In genomic region chr1:206438554-206438953, GRCh38 we compare ENCODE assay signal across 36 cellular contexts.
"Had no signal": no experiment of that assay in that cellular context is flagged by ENCODE, and none has a peak within 500 bp of the region (broad histone marks: within the 10 kb centered on the region; RNA-seq: fewer than 3 reads in every experiment).

No MANE protein-coding gene starts in this region.

- H3K27me3 Mint-ChIP-seq: activated B cell treated with CpG ODN at 0.5 μM for 24 hours; activated CD4-positive, alpha-beta memory T cell treated with anti-CD3 and anti-CD28 coated beads for 36 hours; activated CD4-positive, alpha-beta T cell treated with anti-CD3 and anti-CD28 coated beads, Interleukin-2, amount 10 ng/mL, durations not matched to agents 24 days and 14 days; activated CD8-positive, alpha-beta T cell treated with anti-CD3 and anti-CD28 coated beads for 36 hours; activated naive CD4-positive, alpha-beta T cell treated with anti-CD3 and anti-CD28 coated beads, Interleukin-2, amount 10 ng/mL, durations not matched to agents 7 days and 5 days; activated naive CD4-positive, alpha-beta T cell treated with anti-CD3 and anti-CD28 coated beads, Interleukin-2, amount 50 U/mL, for 24 hours; activated naive CD8-positive, alpha-beta T cell; activated naive CD8-positive, alpha-beta T cell treated with anti-CD3 and anti-CD28 coated beads, Interleukin-2, amount 10 ng/mL, durations not matched to agents 7 days and 5 days; activated naive CD8-positive, alpha-beta T cell treated with anti-CD3 and anti-CD28 coated beads, Interleukin-2, amount 50 U/mL, for 24 hours; brain had no signal

- H3K9me3 ChIP-seq: ascending aorta had no signal

- FAIRE-seq: bronchial epithelial cell, TTC549 had no signal

- H3K27ac ChIP-seq: ascending aorta, VCaP had no signal

- H3K4me3 ChIP-seq: ascending aorta had no signal

- H3K4me1 Mint-ChIP-seq: activated B cell treated with CpG ODN at 0.5 μM for 24 hours; activated naive CD4-positive, alpha-beta T cell treated with anti-CD3 and anti-CD28 coated beads, Interleukin-2, amount 10 ng/mL, durations not matched to agents 7 days and 5 days; activated naive CD4-positive, alpha-beta T cell treated with anti-CD3 and anti-CD28 coated beads, Interleukin-2, amount 50 U/mL, for 24 hours; brain had no signal

- H3K9me3 Mint-ChIP-seq: activated B cell treated with CpG ODN at 0.5 μM for 24 hours; activated CD4-positive, alpha-beta memory T cell treated with anti-CD3 and anti-CD28 coated beads for 36 hours; activated CD4-positive, alpha-beta T cell treated with anti-CD3 and anti-CD28 coated beads, Interleukin-2, amount 10 ng/mL, durations not matched to agents 24 days and 14 days; activated CD8-positive, alpha-beta T cell treated with anti-CD3 and anti-CD28 coated beads for 36 hours; activated naive CD4-positive, alpha-beta T cell treated with anti-CD3 and anti-CD28 coated beads, Interleukin-2, amount 10 ng/mL, durations not matched to agents 7 days and 5 days; activated naive CD4-positive, alpha-beta T cell treated with anti-CD3 and anti-CD28 coated beads, Interleukin-2, amount 50 U/mL, for 24 hours; activated naive CD8-positive, alpha-beta T cell treated with anti-CD3 and anti-CD28 coated beads, Interleukin-2, amount 10 ng/mL, durations not matched to agents 7 days and 5 days; activated naive CD8-positive, alpha-beta T cell treated with anti-CD3 and anti-CD28 coated beads, Interleukin-2, amount 50 U/mL, for 24 hours; activated T-cell treated with anti-CD3 and anti-CD28 coated beads, Interleukin-2, amount 50 U/mL, for 4 hours; activated T-cell treated with anti-CD3 and anti-CD28 coated beads, Interleukin-2, amount 50 U/mL, for 72 hours; activated T-helper 1 cell treated with anti-CD3 and anti-CD28 coated beads, Interleukin-12 subunit alpha, Interleukin-12 subunit beta, Interleukin-2, Interleukin-4 antibody, amounts not matched to agents 30 ng/mL and 10 ng/mL and 1 ng/mL, durations not matched to agents 14 hours and 24 hours and 36 hours; activated T-helper 2 cell treated with anti-CD3 and anti-CD28 coated beads, Interferon-gamma antibody, Interleukin-2, Interleukin-4, amounts not matched to agents 10 μg/mL and 5 μg/mL and 100 μg/mL, durations not matched to agents 14 hours and 24 hours and 36 hours; brain; T-helper 1 cell treated with Interleukin-12 subunit alpha and Interleukin-12 subunit beta and Interleukin-4 antibody, amounts not matched to agents 30 μg/mL and 1 μg/mL, for 36 hours; T-helper 2 cell treated with Interferon-gamma antibody and Interleukin-4, amounts not matched to agents 5 μg/mL and 100 μg/mL, for 36 hours had no signal

- ATAC-seq: activated CD8-positive, alpha-beta T cell treated with anti-CD3 and anti-CD28 coated beads for 36 hours; activated naive CD8-positive, alpha-beta T cell treated with anti-CD3 and anti-CD28 coated beads, Interleukin-2, amount 50 U/mL, for 24 hours; activated T-cell treated with anti-CD3 and anti-CD28 coated beads, Interleukin-2, amount 50 U/mL, for 4 hours; activated T-cell treated with anti-CD3 and anti-CD28 coated beads, Interleukin-2, amount 50 U/mL, for 72 hours had no signal

- H3K27ac Mint-ChIP-seq: activated B cell treated with CpG ODN at 0.5 μM for 24 hours; activated CD4-positive, alpha-beta memory T cell treated with anti-CD3 and anti-CD28 coated beads for 36 hours; activated CD4-positive, alpha-beta T cell treated with anti-CD3 and anti-CD28 coated beads, Interleukin-2, amount 10 ng/mL, durations not matched to agents 24 days and 14 days; activated CD8-positive, alpha-beta T cell treated with anti-CD3 and anti-CD28 coated beads for 36 hours; activated naive CD4-positive, alpha-beta T cell treated with anti-CD3 and anti-CD28 coated beads, Interleukin-2, amount 10 ng/mL, durations not matched to agents 7 days and 5 days; activated naive CD4-positive, alpha-beta T cell treated with anti-CD3 and anti-CD28 coated beads, Interleukin-2, amount 50 U/mL, for 24 hours; activated naive CD8-positive, alpha-beta T cell; activated naive CD8-positive, alpha-beta T cell treated with anti-CD3 and anti-CD28 coated beads, Interleukin-2, amount 10 ng/mL, durations not matched to agents 7 days and 5 days; activated naive CD8-positive, alpha-beta T cell treated with anti-CD3 and anti-CD28 coated beads, Interleukin-2, amount 50 U/mL, for 24 hours; activated T-cell treated with anti-CD3 and anti-CD28 coated beads, Interleukin-2, amount 50 U/mL, for 72 hours; activated T-helper 1 cell treated with anti-CD3 and anti-CD28 coated beads, Interleukin-12 subunit alpha, Interleukin-12 subunit beta, Interleukin-2, Interleukin-4 antibody, amounts not matched to agents 30 ng/mL and 10 ng/mL and 1 ng/mL, durations not matched to agents 14 hours and 24 hours and 36 hours; activated T-helper 2 cell treated with anti-CD3 and anti-CD28 coated beads, Interferon-gamma antibody, Interleukin-2, Interleukin-4, amounts not matched to agents 10 μg/mL and 5 μg/mL and 100 μg/mL, durations not matched to agents 14 hours and 24 hours and 36 hours; brain; T-helper 1 cell treated with Interleukin-12 subunit alpha and Interleukin-12 subunit beta and Interleukin-4 antibody, amounts not matched to agents 30 μg/mL and 1 μg/mL, for 36 hours; T-helper 2 cell treated with Interferon-gamma antibody and Interleukin-4, amounts not matched to agents 5 μg/mL and 100 μg/mL, for 36 hours had no signal

- H3K27me3 ChIP-seq: ascending aorta had no signal

- H3K4me3 Mint-ChIP-seq: activated B cell treated with CpG ODN at 0.5 μM for 24 hours; activated CD4-positive, alpha-beta memory T cell treated with anti-CD3 and anti-CD28 coated beads for 36 hours; activated CD4-positive, alpha-beta T cell treated with anti-CD3 and anti-CD28 coated beads, Interleukin-2, amount 10 ng/mL, durations not matched to agents 24 days and 14 days; activated CD8-positive, alpha-beta T cell treated with anti-CD3 and anti-CD28 coated beads for 36 hours; activated naive CD4-positive, alpha-beta T cell treated with anti-CD3 and anti-CD28 coated beads, Interleukin-2, amount 10 ng/mL, durations not matched to agents 7 days and 5 days; activated naive CD4-positive, alpha-beta T cell treated with anti-CD3 and anti-CD28 coated beads, Interleukin-2, amount 50 U/mL, for 24 hours; activated naive CD8-positive, alpha-beta T cell; activated naive CD8-positive, alpha-beta T cell treated with anti-CD3 and anti-CD28 coated beads, Interleukin-2, amount 10 ng/mL, durations not matched to agents 7 days and 5 days; activated naive CD8-positive, alpha-beta T cell treated with anti-CD3 and anti-CD28 coated beads, Interleukin-2, amount 50 U/mL, for 24 hours; activated T-cell treated with anti-CD3 and anti-CD28 coated beads, Interleukin-2, amount 50 U/mL, for 4 hours; activated T-cell treated with anti-CD3 and anti-CD28 coated beads, Interleukin-2, amount 50 U/mL, for 72 hours; activated T-helper 1 cell treated with anti-CD3 and anti-CD28 coated beads, Interleukin-12 subunit alpha, Interleukin-12 subunit beta, Interleukin-2, Interleukin-4 antibody, amounts not matched to agents 30 ng/mL and 10 ng/mL and 1 ng/mL, durations not matched to agents 14 hours and 24 hours and 36 hours; brain; T-helper 1 cell treated with Interleukin-12 subunit alpha and Interleukin-12 subunit beta and Interleukin-4 antibody, amounts not matched to agents 30 μg/mL and 1 μg/mL, for 36 hours; T-helper 2 cell treated with Interferon-gamma antibody and Interleukin-4, amounts not matched to agents 5 μg/mL and 100 μg/mL, for 36 hours had no signal

- DNase-seq: activated B cell treated with CpG ODN at 0.5 μM for 24 hours; activated CD4-positive, alpha-beta memory T cell treated with anti-CD3 and anti-CD28 coated beads for 36 hours; activated CD4-positive, alpha-beta T cell treated with anti-CD3 and anti-CD28 coated beads for 4 hours; activated CD4-positive, alpha-beta T cell treated with anti-CD3 and anti-CD28 coated beads, Interleukin-2, amount 10 ng/mL, durations not matched to agents 24 days and 14 days; activated CD4-positive, alpha-beta T cell treated with anti-CD3 and anti-CD28 coated beads, Interleukin-2, amount 50 U/mL, for 1 hour; activated CD4-positive, alpha-beta T cell treated with anti-CD3 and anti-CD28 coated beads, Interleukin-2, amount 50 U/mL, for 4 hours; activated CD4-positive, CD25-positive, alpha-beta regulatory T cell treated with anti-CD3 and anti-CD28 coated beads, Interleukin-2, amount 50 U/mL, for 72 hours; activated CD8-positive, alpha-beta memory T cell treated with anti-CD3 and anti-CD28 coated beads, Interleukin-2, amount 50 U/mL, for 4 hours; activated CD8-positive, alpha-beta T cell treated with anti-CD3 and anti-CD28 coated beads for 36 hours; activated effector memory CD4-positive, alpha-beta T cell treated with Interleukin-2 at 50 U/mL for 16 hours; activated gamma-delta T cell; activated naive CD4-positive, alpha-beta T cell treated with anti-CD3 and anti-CD28 coated beads, Interleukin-2, amount 10 ng/mL, durations not matched to agents 7 days and 5 days; activated naive CD4-positive, alpha-beta T cell treated with Interleukin-2 at 50 U/mL for 16 hours; activated naive CD8-positive, alpha-beta T cell treated with anti-CD3 and anti-CD28 coated beads, Interleukin-2, amount 10 ng/mL, durations not matched to agents 7 days and 5 days; activated naive CD8-positive, alpha-beta T cell treated with anti-CD3 and anti-CD28 coated beads, Interleukin-2, amount 50 U/mL, for 24 hours; activated T-cell treated with anti-CD3 and anti-CD28 coated beads for 4 hours; activated T-cell treated with anti-CD3 and anti-CD28 coated beads, Interleukin-2, amount 50 U/mL, for 1 hour; activated T-cell treated with anti-CD3 and anti-CD28 coated beads, Interleukin-2, amount 50 U/mL, for 4 hours; activated T-cell treated with anti-CD3 and anti-CD28 coated beads, Interleukin-2, amount 50 U/mL, for 72 hours; amygdala; anterior cingulate cortex; central memory CD4-positive, alpha-beta T cell; T-helper 1 cell; T-helper 2 cell; T-helper 9 cell had no signal
